9 cellular contexts compared by ENCODE assay signal in genomic region chr10:14560794-14561765, GRCh38.
DNase-seq lines count a peak whose midpoint lies in the region; ATAC-seq and TF ChIP-seq lines count a peak whose summit lies in the region.
"Had no signal": no experiment of that assay in that cellular context is flagged by ENCODE, and none has a peak within 500 bp of the region (broad histone marks: within the 10 kb centered on the region; RNA-seq: fewer than 3 reads in every experiment).

No MANE protein-coding gene starts in this region.

- no peaks in the 10 kb centered on the region for H3K27me3 ChIP-seq in GM23338 (ENCODE audit: insufficient read depth)
- no peaks in the 10 kb centered on the region for H3K27me3 ChIP-seq in OCI-LY3 (ENCODE audit: low read depth, low read length)
- H3K27me3 ChIP-seq in HAP-1 (ENCODE audit: low read depth), result no peaks in the 10 kb centered on the region

- in situ Hi-C loops in HAP-1 (cut with MboI; ENCODE audit: low sequenced_read_pairs), result no loop called here

- peaks cover 8% of the 10 kb centered on the region for H3K27me3 Mint-ChIP-seq in GM23338 (ENCODE audit: insufficient read depth, low read depth, poor library complexity)
- no peaks in the 10 kb centered on the region for H3K27me3 Mint-ChIP-seq in mesothelial cell of epicardium (ENCODE audit: low read depth)

- H3K4me1 Mint-ChIP-seq in GM23338 (peaks cover 46% of the 10 kb centered on the region), mesothelial cell of epicardium (peaks cover 21% of the 10 kb centered on the region)

- no peak overlapping the region; the same call in none of the 2 replicates for H3K27ac Mint-ChIP-seq in GM23338
- H3K27ac Mint-ChIP-seq in mesothelial cell of epicardium, result no peak overlapping the region

- H3K4me3 Mint-ChIP-seq in GM23338 (no peak overlapping the region), mesothelial cell of epicardium (no peak overlapping the region)

- H3F3A ChIP-seq in GM23338 (replicated peaks; ENCODE audit: low read depth), result no peaks in the 10 kb centered on the region

- H3K79me2 ChIP-seq in GM23338 (replicated peaks; ENCODE audit: insufficient read depth) (peaks cover 29% of the 10 kb centered on the region), OCI-LY3 (ENCODE audit: low read length) (peaks cover 100% of the 10 kb centered on the region)

- H3K36me3 Mint-ChIP-seq in GM23338 (ENCODE audit: low read depth), result peaks cover 6% of the 10 kb centered on the region
- H3K36me3 Mint-ChIP-seq in mesothelial cell of epicardium, result peaks cover 2% of the 10 kb centered on the region

- H3K9me3 Mint-ChIP-seq in GM23338 (peaks cover 6% of the 10 kb centered on the region; the same call in 1 of the 3 replicates), mesothelial cell of epicardium (no peaks in the 10 kb centered on the region)

- peaks cover 12% of the 10 kb centered on the region for H4K20me1 ChIP-seq in GM23338 (replicated peaks; ENCODE audit: insufficient read depth)
- peaks cover 97% of the 10 kb centered on the region for H4K20me1 ChIP-seq in OCI-LY3 (ENCODE audit: insufficient read depth, low read length)

- ATAC-seq in GM23338, result no peak; the same call in 2 of the 3 replicates
- ATAC-seq in GM18907 (IDR thresholded peaks at IDR 0.05; ENCODE audit: unreplicated experiment), result no peak

- H3K4me3 ChIP-seq in GM23338 (no peak overlapping the region), OCI-LY3 (ENCODE audit: low read length) (no peak overlapping the region), HAP-1 (no peak overlapping the region)

- H3K4me1 ChIP-seq in GM23338 (ENCODE audit: insufficient read depth) (peaks cover 15% of the 10 kb centered on the region), OCI-LY3 (ENCODE audit: low read length) (peaks cover 66% of the 10 kb centered on the region), HAP-1 (peaks cover 3% of the 10 kb centered on the region)

- H3K27ac ChIP-seq in GM23338 (ENCODE audit: low read depth), result peak overlapping the region; percentile 39; the same call in 1 of the 2 replicates
- no peak overlapping the region for H3K27ac ChIP-seq in OCI-LY3 (ENCODE audit: low read length)

- no peak overlapping the region for H3K9ac ChIP-seq in OCI-LY3 (ENCODE audit: low read length)

- H3K36me3 ChIP-seq in GM23338 (ENCODE audit: insufficient read depth) (no peaks in the 10 kb centered on the region), OCI-LY3 (replicated peaks; ENCODE audit: low read depth, low read length) (peaks cover 8% of the 10 kb centered on the region), HAP-1 (replicated peaks) (no peaks in the 10 kb centered on the region)

- TF ChIP-seq CTCF in GM23338 (conservative IDR thresholded peaks at IDR 0.05; ENCODE audit: low read depth in 2 of 2), result no peak
- TF ChIP-seq CTCF in OCI-LY3 (IDR thresholded peaks at IDR 0.05; ENCODE audit: low read depth, low read length), result no peak
- TF ChIP-seq CTCF in mesothelial cell of epicardium (IDR thresholded peaks at IDR 0.05; ENCODE audit: unreplicated experiment), result no peak

- DNase-seq in GM23338 (ENCODE audit: low spot score) (no peak), pons (ENCODE audit: low spot score) (peak; percentile 85), HAP-1 (ENCODE audit: low spot score in 2 of 2) (no peak), mesothelial cell of epicardium (ENCODE audit: low spot score in 2 of 2, unreplicated experiment in 2 of 2) (no peak), NCI-H2029 treated with DMSO at 0.1 percent for 48 hours (lab: John Stamatoyannopoulos, UW) (no peak)
- DNase-seq in central memory CD4-positive, alpha-beta T cell, result peak; percentile 53
- DNase-seq: retina had no signal

- H2AFZ ChIP-seq in GM23338 (no peak overlapping the region), OCI-LY3 (ENCODE audit: low read depth, low read length) (no peak overlapping the region)

- H3K4me2 ChIP-seq in GM23338 (0 out of 2 replicates have a peak overlapping the region, but pooled peaks have one; percentile 27), OCI-LY3 (ENCODE audit: low read length) (peak overlapping the region; percentile 55; the same call in 1 of the 2 replicates)

- H3K9me2 ChIP-seq in GM23338 (ENCODE audit: insufficient read depth), result no peaks in the 10 kb centered on the region

- H3K9me3 ChIP-seq in OCI-LY3 (ENCODE audit: insufficient read depth, low read length) (no peaks in the 10 kb centered on the region), HAP-1 (no peaks in the 10 kb centered on the region)

TF ChIP-seq in GM23338, 12 proteins besides CTCF, POLR2A, EP300 and RAD21 (continues in another document):
- TF ChIP-seq REST (IDR thresholded peaks at IDR 0.05; ENCODE audit: unreplicated experiment), result no peak
- no peak for TF ChIP-seq ZNF114 (CRISPR knock-in tag; IDR thresholded peaks at IDR 0.05)
- TF ChIP-seq CREB1 (CRISPR knock-in tag; IDR thresholded peaks at IDR 0.05; ENCODE audit: low read depth), result no peak
- no peak for TF ChIP-seq STAT1 (IDR thresholded peaks at IDR 0.05; ENCODE audit: unreplicated experiment)

Comparison
In these comparisons a context has a peak if more than half of its experiments do, and no peak if none do; other contexts are left out.
1. DNase-seq: peak in central memory CD4-positive, alpha-beta T cell (single experiment) and pons (single experiment); none in GM23338 (single experiment), HAP-1 (0 of 2), mesothelial cell of epicardium (0 of 2) and NCI-H2029 treated with DMSO at 0.1 percent for 48 hours (single experiment).